In genomic region chr6:121503633-121504032, GRCh38 we compare ENCODE assay signal across 17 cellular contexts.
DNase-seq lines count a peak whose midpoint lies in the region; ATAC-seq and TF ChIP-seq lines count a peak whose summit lies in the region.
"Had no signal": no experiment of that assay in that cellular context is flagged by ENCODE, and none has a peak within 500 bp of the region (broad histone marks: within the 10 kb centered on the region; RNA-seq: fewer than 3 reads in every experiment).

No MANE protein-coding gene starts in this region.

- H3K36me3 Mint-ChIP-seq in chondrocyte (ENCODE audit: low read depth), result no peaks in the 10 kb centered on the region
- no peaks in the 10 kb centered on the region for H3K36me3 Mint-ChIP-seq in mesothelial cell of epicardium
- H3K36me3 Mint-ChIP-seq: activated CD4-positive, alpha-beta memory T cell treated with anti-CD3 and anti-CD28 coated beads for 36 hours; memory B cell; neural progenitor cell had no signal

- peaks cover 18% of the 10 kb centered on the region for H3K4me1 ChIP-seq in upper lobe of right lung
- H3K4me1 ChIP-seq: neural progenitor cell had no signal

- H3K4me3 ChIP-seq in upper lobe of right lung, result no peak overlapping the region
- H3K4me3 ChIP-seq: neural progenitor cell, sigmoid colon had no signal

- H3K27ac ChIP-seq in upper lobe of right lung, result peak overlapping the region; percentile 36
- H3K27ac ChIP-seq: C4-2B, neural progenitor cell had no signal

- ATAC-seq in upper lobe of right lung (no peak), HG02981 (IDR thresholded peaks at IDR 0.05; ENCODE audit: unreplicated experiment) (no peak), HG02852 (IDR thresholded peaks at IDR 0.05; ENCODE audit: unreplicated experiment) (no peak)
- ATAC-seq: stimulated activated naive CD8-positive, alpha-beta T cell treated with anti-CD3 and anti-CD28 coated beads, Interleukin-15, Interleukin-2, amounts not matched to agents 100 U/mL and 50 U/mL, for 24 hours had no signal

- H3K9me3 Mint-ChIP-seq in chondrocyte (ENCODE audit: low read depth) (peaks cover 3% of the 10 kb centered on the region), mesothelial cell of epicardium (peaks cover 4% of the 10 kb centered on the region)
- H3K9me3 Mint-ChIP-seq: activated CD4-positive, alpha-beta memory T cell treated with anti-CD3 and anti-CD28 coated beads for 36 hours; activated T-helper 17 cell treated with anti-CD3 and anti-CD28 coated beads, Interleukin-2, amount 50 U/mL, for 72 hours; memory B cell; neural progenitor cell had no signal

- intact Hi-C loops in upper lobe of right lung (cut with DNase I), result no loop called here

- peaks cover 21% of the 10 kb centered on the region for H3K4me1 Mint-ChIP-seq in chondrocyte (ENCODE audit: low read depth)
- peaks cover 36% of the 10 kb centered on the region for H3K4me1 Mint-ChIP-seq in mesothelial cell of epicardium
- H3K4me1 Mint-ChIP-seq: memory B cell had no signal

- peak overlapping the region; percentile 74 for H3K27ac Mint-ChIP-seq in chondrocyte (ENCODE audit: unreplicated experiment)
- H3K27ac Mint-ChIP-seq in mesothelial cell of epicardium, result peak overlapping the region; percentile 85
- H3K27ac Mint-ChIP-seq: activated CD4-positive, alpha-beta memory T cell treated with anti-CD3 and anti-CD28 coated beads for 36 hours; activated T-helper 17 cell treated with anti-CD3 and anti-CD28 coated beads, Interleukin-2, amount 50 U/mL, for 72 hours; memory B cell; neural progenitor cell had no signal

- H3K4me3 Mint-ChIP-seq in chondrocyte (ENCODE audit: unreplicated experiment) (no peak overlapping the region), mesothelial cell of epicardium (no peak overlapping the region)
- H3K4me3 Mint-ChIP-seq: activated CD4-positive, alpha-beta memory T cell treated with anti-CD3 and anti-CD28 coated beads for 36 hours; activated T-helper 17 cell treated with anti-CD3 and anti-CD28 coated beads, Interleukin-2, amount 50 U/mL, for 72 hours; memory B cell; neural progenitor cell had no signal

- no peaks in the 10 kb centered on the region for H3K27me3 ChIP-seq in upper lobe of right lung
- H3K27me3 ChIP-seq: neural progenitor cell, sigmoid colon had no signal

- H3K27me3 Mint-ChIP-seq in chondrocyte (ENCODE audit: low read depth) (no peaks in the 10 kb centered on the region), mesothelial cell of epicardium (ENCODE audit: low read depth) (no peaks in the 10 kb centered on the region)
- H3K27me3 Mint-ChIP-seq: activated CD4-positive, alpha-beta memory T cell treated with anti-CD3 and anti-CD28 coated beads for 36 hours; activated T-helper 17 cell treated with anti-CD3 and anti-CD28 coated beads, Interleukin-2, amount 50 U/mL, for 72 hours; memory B cell had no signal

- peak; percentile 18 for DNase-seq in NCI-H460 (ENCODE audit: extremely low read depth, low read depth)
- no peak for DNase-seq in chondrocyte (ENCODE audit: low spot score)
- DNase-seq in mesothelial cell of epicardium (ENCODE audit: low spot score in 2 of 2, unreplicated experiment in 2 of 2), result no peak
- no peak for DNase-seq in upper lobe of right lung
- no peak for DNase-seq in NCI-H1417 (lab: John Stamatoyannopoulos, UW)
- no peak for DNase-seq in SKM-1 treated with dmso at 0.1 percent for 144 hours (lab: John Stamatoyannopoulos, UW; ENCODE audit: unreplicated experiment)
- DNase-seq: activated CD4-positive, alpha-beta memory T cell treated with anti-CD3 and anti-CD28 coated beads for 36 hours; aorta; NCI-H510A; sigmoid colon; stimulated activated naive CD8-positive, alpha-beta T cell treated with anti-CD3 and anti-CD28 coated beads, Interleukin-15, Interleukin-2, amounts not matched to agents 100 U/mL and 50 U/mL, for 24 hours had no signal

- no peaks in the 10 kb centered on the region for H3K36me3 ChIP-seq in upper lobe of right lung
- H3K36me3 ChIP-seq: neural progenitor cell, sigmoid colon had no signal

- TF ChIP-seq CTCF in chondrocyte (IDR thresholded peaks at IDR 0.05), result no peak
- no peak for TF ChIP-seq CTCF in mesothelial cell of epicardium (IDR thresholded peaks at IDR 0.05; ENCODE audit: unreplicated experiment)
- no peak for TF ChIP-seq CTCF in upper lobe of right lung (IDR thresholded peaks at IDR 0.05)

- no peaks in the 10 kb centered on the region for H3K9me3 ChIP-seq in upper lobe of right lung
- H3K9me3 ChIP-seq: sigmoid colon had no signal
